ENCODE assay signal across 10 cellular contexts in genomic region chr10:71712572-71713134, GRCh38. TPM values are rescaled to one million over a fixed set of nuclear protein-coding genes. Genes with fewer than 3 reads are reported as not detected.
DNase-seq lines count a peak whose midpoint lies in the region; ATAC-seq and TF ChIP-seq lines count a peak whose summit lies in the region.
"Had no signal": no experiment of that assay in that cellular context is flagged by ENCODE, and none has a peak within 500 bp of the region (broad histone marks: within the 10 kb centered on the region; RNA-seq: fewer than 3 reads in every experiment).

No MANE protein-coding gene starts in this region.

- peaks cover 46% of the 10 kb centered on the region for H3K4me1 ChIP-seq in upper lobe of right lung

- no peaks in the 10 kb centered on the region for H3K27me3 Mint-ChIP-seq in natural killer cell (ENCODE audit: low read depth in 2 of 2)

- H3K4me1 Mint-ChIP-seq in natural killer cell, result peaks cover 20 to 45% of the 10 kb centered on the region in 2 donors

- no peak for TF ChIP-seq CTCF in natural killer cell (IDR thresholded peaks at IDR 0.05)
- TF ChIP-seq CTCF in upper lobe of right lung (IDR thresholded peaks at IDR 0.05), result no peak

- no peak overlapping the region for H3K4me3 Mint-ChIP-seq in natural killer cell

- peak overlapping the region; percentile 50 to 90 for H3K27ac Mint-ChIP-seq in natural killer cell

- ATAC-seq in Right ventricle myocardium superior (ENCODE audit: poor library complexity) (no peak), left ventricle myocardium superior (no peak), natural killer cell (no peak), upper lobe of right lung (no peak), GM19395 (IDR thresholded peaks at IDR 0.05; ENCODE audit: unreplicated experiment) (no peak), HG02973 (IDR thresholded peaks at IDR 0.05; ENCODE audit: unreplicated experiment) (no peak)

- H3K36me3 Mint-ChIP-seq in natural killer cell, result no peaks in the 10 kb centered on the region

- H3K36me3 ChIP-seq in upper lobe of right lung, result no peaks in the 10 kb centered on the region
- H3K36me3 ChIP-seq: SJCRH30 had no signal

- no peaks in the 10 kb centered on the region for H3K27me3 ChIP-seq in upper lobe of right lung
- H3K27me3 ChIP-seq: SJCRH30 had no signal

- no peaks in the 10 kb centered on the region for H3K9me3 ChIP-seq in upper lobe of right lung
- H3K9me3 ChIP-seq: SJCRH30 had no signal

- H3K4me3 ChIP-seq in upper lobe of right lung, result no peak overlapping the region
- H3K4me3 ChIP-seq: SJCRH30 had no signal

- DNase-seq in Right ventricle myocardium superior (peak; percentile 57), left ventricle myocardium superior (no peak), caudate nucleus (lab: John Stamatoyannopoulos, UW) (peak in 1 of 61 donors; percentile 56), natural killer cell (no peak), upper lobe of right lung (no peak), KBM-7 (no peak)
- DNase-seq: NCI-H1092 had no signal

- no peaks in the 10 kb centered on the region for H3K9me3 Mint-ChIP-seq in natural killer cell

- H3K27ac ChIP-seq in caudate nucleus (ENCODE audit: low read depth, low read length), result peak overlapping the region; percentile 99
- peak overlapping the region; percentile 88 for H3K27ac ChIP-seq in upper lobe of right lung
- H3K27ac ChIP-seq: SJCRH30 had no signal

- in situ Hi-C loops in KBM-7 (cut with MboI; ENCODE audit: low pct_unique_long_range_greater_than_20kb, low sequenced_read_pairs), result no loop called here

- intact Hi-C loops in Right ventricle myocardium superior (cut with DNase I), result no loop called here
- intact Hi-C loops in left ventricle myocardium superior (cut with micrococcal nuclease), result no loop called here
- intact Hi-C loops in natural killer cell (cut with micrococcal nuclease), result no loop called here
- intact Hi-C loops in upper lobe of right lung (cut with DNase I), result no loop called here

RNA-seq across cellular contexts. Expression of gene C10orf105, which starts 6.9 kb away (rescaled TPM):
- total RNA-seq in Right ventricle myocardium superior (0.05 TPM), left ventricle myocardium superior (0.07 TPM), natural killer cell (under 1 TPM; 0.14 to 0.52 (median 0.40) TPM), upper lobe of right lung (0.52 TPM)
- total RNA-seq: SJCRH30 had no signal
